10 cellular contexts compared by ENCODE assay signal in the genomic region with DNA sequence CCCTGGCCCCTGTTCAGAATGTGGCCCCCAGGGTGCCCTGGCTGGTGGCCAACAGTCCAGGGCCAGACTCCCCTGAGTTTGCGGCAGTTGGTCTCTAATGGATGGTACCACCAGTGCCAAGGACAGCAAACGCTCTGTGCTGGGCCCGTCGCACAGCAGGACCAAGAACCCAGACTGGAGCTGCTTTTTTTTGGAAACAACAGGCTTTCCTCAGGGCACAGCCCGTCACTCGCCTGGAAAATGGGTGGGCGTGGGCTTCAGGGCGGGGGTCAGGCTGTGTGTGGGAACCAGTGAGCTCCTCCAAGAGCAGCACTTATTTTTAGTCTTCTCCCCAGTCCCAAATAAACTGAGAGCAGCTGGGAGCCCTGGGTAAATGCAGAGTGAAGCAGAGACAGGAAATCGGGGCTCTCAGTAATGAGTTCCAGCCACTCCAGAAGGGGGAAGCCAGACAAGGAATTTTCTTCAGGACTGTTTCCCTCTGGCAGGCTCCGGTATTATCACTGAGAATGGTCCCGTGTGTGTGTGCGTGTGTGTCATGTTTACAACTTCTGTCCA.
DNase-seq lines count a peak whose midpoint lies in the region; ATAC-seq, FAIRE-seq and TF ChIP-seq lines count a peak whose summit lies in the region.
"Had no signal": no experiment of that assay in that cellular context is flagged by ENCODE, and none has a peak within 500 bp of the region (broad histone marks: within the 10 kb centered on the region; RNA-seq: fewer than 3 reads in every experiment).

No MANE protein-coding gene starts in this region.

- no peaks in the 10 kb centered on the region for H3K9me3 Mint-ChIP-seq in WTC11

- 0 out of 2 replicates have a peak overlapping the region, but pooled peaks have one; percentile 33 for H3K4me3 Mint-ChIP-seq in WTC11

- ATAC-seq in WTC11 (no peak), left cardiac atrium (peak; percentile 49 to 57), psoas muscle (peak; percentile 7 to 36 (median 14)), GM21381 (IDR thresholded peaks at IDR 0.05; ENCODE audit: unreplicated experiment) (no peak), HG03342 (IDR thresholded peaks at IDR 0.05; ENCODE audit: unreplicated experiment) (no peak)

- H3K4me1 ChIP-seq in BE2C, result peaks cover 25% of the 10 kb centered on the region
- peaks cover 70% of the 10 kb centered on the region for H3K4me1 ChIP-seq in psoas muscle

- CTCF ChIA-PET in WTC11 (lab: Charles Lee), result interaction anchor here (0.7 to 8.5 kb wide), 6 partner anchors 11 to 764 kb away, joined by 3 to 229 read pairs (median 4); no protein-coding TSS in a partner anchor

- no peaks in the 10 kb centered on the region for H3K36me3 ChIP-seq in BE2C
- H3K36me3 ChIP-seq in psoas muscle (ENCODE audit: insufficient read depth in 1 of 2, low read depth in 1 of 2), result no peaks in the 10 kb centered on the region

- POLR2A ChIA-PET in WTC11 (lab: Charles Lee), result interaction anchor here (0.8 kb wide), 1 partner anchor 52 kb away, joined by 3 read pairs; no protein-coding TSS in a partner anchor

- H3K4me1 Mint-ChIP-seq in WTC11, result peaks cover 85% of the 10 kb centered on the region

- DNase-seq in BE2C, result peak; percentile 18
- no peak for DNase-seq in WTC11 (ENCODE audit: low spot score)
- DNase-seq in left cardiac atrium, result no peak
- DNase-seq in psoas muscle, result peak; percentile 39 to 60
- DNase-seq in C1 segment of cervical spinal cord (lab: John Stamatoyannopoulos, UW), result no peak
- DNase-seq in HTR-8/SVneo (ENCODE audit: insufficient read length, low spot score), result no peak
- DNase-seq: T-helper 9 cell had no signal

- WGBS in psoas muscle, 3 donors, result 7 to 22% (median 11%) methylated on average over 12 of the region's 12 CpGs

- TF ChIP-seq CTCF in BE2C (IDR thresholded peaks at IDR 0.05; ENCODE audit: low read depth, low read length) (no peak), WTC11 (IDR thresholded peaks at IDR 0.05) (no peak), psoas muscle (IDR thresholded peaks at IDR 0.05) (no peak)

- no peaks in the 10 kb centered on the region for H3K27me3 ChIP-seq in BE2C
- no peaks in the 10 kb centered on the region for H3K27me3 ChIP-seq in psoas muscle (ENCODE audit: insufficient read depth in 3 of 3, low read length in 2 of 3)

- peak overlapping the region; percentile 90 for H3K27ac ChIP-seq in psoas muscle

- intact Hi-C loops in left cardiac atrium (cut with DNase I) (loop anchor here (5.0 kb wide), 2 partner anchors 64 to 76 kb away; partner anchors contain the start of gene PPFIBP2 (in 1 of the 2)), psoas muscle (cut with DNase I) (loop anchor here in 1 of 2 donors (2.0 to 10.0 kb wide), 2 partner anchors 64 to 408 kb away; partner anchors contain the start of genes EIF3F and PPFIBP2)

- no peak for FAIRE-seq in HTR-8/SVneo (lab: Jason Lieb, UNC)
- FAIRE-seq: bronchial epithelial cell had no signal

- H3K4me3 ChIP-seq in BE2C (ENCODE audit: low read depth, low read length) (peak overlapping the region; percentile 56), psoas muscle (peak overlapping the region; percentile 64)

- no peaks in the 10 kb centered on the region for H3K27me3 Mint-ChIP-seq in WTC11 (ENCODE audit: low read depth)

- H3K9me3 ChIP-seq in BE2C (no peaks in the 10 kb centered on the region), psoas muscle (no peaks in the 10 kb centered on the region)

- peak overlapping the region; percentile 96 for H3K27ac Mint-ChIP-seq in WTC11

- no peaks in the 10 kb centered on the region for H3K36me3 Mint-ChIP-seq in WTC11

TF ChIP-seq in WTC11, 78 proteins besides CTCF, POLR2A, EP300 and RAD21:
- TF ChIP-seq ZNF396 (CRISPR knock-in tag; IDR thresholded peaks at IDR 0.05; ENCODE audit: borderline replicate concordance), result no peak

Comparison
In these comparisons a context has a peak if more than half of its experiments do, and no peak if none do; other contexts are left out.
1. DNase-seq: peak in BE2C (single experiment) and psoas muscle (2 of 2); none in WTC11 (single experiment), left cardiac atrium (single experiment), C1 segment of cervical spinal cord (0 of 14) and HTR-8/SVneo (single experiment).
2. ATAC-seq: peak in left cardiac atrium (2 of 2) and psoas muscle (4 of 4); none in WTC11 (single experiment), GM21381 (single experiment) and HG03342 (single experiment).